1 cellular context compared by ENCODE assay signal in the genomic region with DNA sequence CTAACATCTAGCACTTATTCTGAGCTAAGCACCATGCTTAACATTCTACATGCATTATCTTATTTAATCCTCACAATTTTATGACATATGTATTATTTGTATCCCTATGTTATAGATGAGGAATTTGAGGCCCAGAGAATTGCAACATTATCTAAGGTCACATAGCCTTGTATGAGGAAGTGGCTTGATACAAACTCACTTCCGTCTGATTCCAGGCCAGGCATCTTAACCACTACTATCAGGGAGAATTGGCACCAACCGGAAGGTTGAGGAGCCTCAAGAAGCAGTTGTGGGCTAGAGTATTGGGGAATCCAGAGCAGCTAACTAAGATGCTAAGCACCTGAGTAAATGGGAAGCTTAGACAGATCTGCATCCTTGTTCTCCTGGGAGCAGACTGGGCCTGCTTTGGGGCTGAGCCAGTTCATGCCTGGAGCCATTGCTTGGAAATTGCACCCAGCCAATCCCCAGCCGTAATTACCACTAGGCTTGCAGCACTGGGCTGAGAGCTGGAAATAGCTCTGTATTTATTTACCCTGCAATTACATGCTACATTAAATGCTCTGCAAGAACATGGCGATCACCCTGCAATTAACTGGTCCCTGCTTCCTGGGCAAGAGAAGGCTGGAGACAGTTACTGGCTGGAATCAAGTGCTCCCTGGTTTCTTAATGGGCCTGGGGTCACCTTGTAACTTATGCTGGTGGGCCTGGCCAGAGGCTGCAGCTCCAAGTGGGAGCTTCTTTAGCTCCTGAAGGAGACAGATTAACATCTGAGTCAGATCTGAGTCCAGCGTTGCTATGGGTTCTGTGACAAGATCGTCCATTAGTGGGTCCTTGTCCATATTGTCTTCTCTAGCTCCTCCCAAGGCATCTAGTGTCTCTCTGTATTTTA.
A peak's percentile ranks its signal among the peaks of the same experiment; 100 is the strongest.
TF ChIP-seq lines count a peak whose summit lies in the region.

No MANE protein-coding gene starts in this region.

TF ChIP-seq in HEK293, 187 proteins besides CTCF, POLR2A, EP300 and RAD21 (continued from another document):
- TF ChIP-seq PATZ1 (tag by site-specific recombination; IDR thresholded peaks at IDR 0.05) (peak; percentile 19; the same call in 1 of the 2 replicates), ZBTB26 (tag by site-specific recombination; optimal IDR thresholded peaks at IDR 0.05) (no peak), ZNF354C (tag by site-specific recombination; IDR thresholded peaks at IDR 0.05; ENCODE audit: borderline replicate concordance, low read depth) (no peak), KLF16 (tag by site-specific recombination; IDR thresholded peaks at IDR 0.05) (no peak), ZNF610 (tag by site-specific recombination; IDR thresholded peaks at IDR 0.05; ENCODE audit: borderline replicate concordance) (no peak), ZNF561 (tag by site-specific recombination; IDR thresholded peaks at IDR 0.05; ENCODE audit: borderline replicate concordance) (0 out of 2 replicates have a peak, but pooled peaks have one; percentile 71), WT1 (tag by site-specific recombination; IDR thresholded peaks at IDR 0.05) (peak; percentile 84), ZEB2 (tag by site-specific recombination; IDR thresholded peaks at IDR 0.05) (peak; percentile 33; the same call in 1 of the 2 replicates), OSR2 (tag by site-specific recombination; IDR thresholded peaks at IDR 0.05) (peak; percentile 99), ZNF302 (tag by site-specific recombination; IDR thresholded peaks at IDR 0.05; ENCODE audit: low read depth) (no peak), ZNF324 (tag by site-specific recombination; IDR thresholded peaks at IDR 0.05) (no peak), HOXC10 (CRISPR knock-in tag; IDR thresholded peaks at IDR 0.05) (no peak), IKZF3 (tag by site-specific recombination; IDR thresholded peaks at IDR 0.05) (peak; percentile 59; the same call in 1 of the 2 replicates), ZBTB48 (tag by site-specific recombination; IDR thresholded peaks at IDR 0.05) (0 out of 2 replicates have a peak, but pooled peaks have one; percentile 23), ZNF248 (tag by site-specific recombination; IDR thresholded peaks at IDR 0.05) (no peak), ZNF23 (tag by site-specific recombination; IDR thresholded peaks at IDR 0.05; ENCODE audit: borderline replicate concordance) (no peak), ZNF585B (tag by site-specific recombination; IDR thresholded peaks at IDR 0.05) (no peak), ZBTB8A (tag by site-specific recombination; IDR thresholded peaks at IDR 0.05) (peak; percentile 84), ZNF175 (tag by site-specific recombination; IDR thresholded peaks at IDR 0.05) (no peak), ZNF24 (tag by site-specific recombination; IDR thresholded peaks at IDR 0.05) (0 out of 2 replicates have a peak, but pooled peaks have one; percentile 14), ZNF366 (tag by site-specific recombination; conservative IDR thresholded peaks at IDR 0.05) (peak; percentile 52), ZXDB (tag by site-specific recombination; IDR thresholded peaks at IDR 0.05) (no peak)
- TF ChIP-seq, protein P1, sequence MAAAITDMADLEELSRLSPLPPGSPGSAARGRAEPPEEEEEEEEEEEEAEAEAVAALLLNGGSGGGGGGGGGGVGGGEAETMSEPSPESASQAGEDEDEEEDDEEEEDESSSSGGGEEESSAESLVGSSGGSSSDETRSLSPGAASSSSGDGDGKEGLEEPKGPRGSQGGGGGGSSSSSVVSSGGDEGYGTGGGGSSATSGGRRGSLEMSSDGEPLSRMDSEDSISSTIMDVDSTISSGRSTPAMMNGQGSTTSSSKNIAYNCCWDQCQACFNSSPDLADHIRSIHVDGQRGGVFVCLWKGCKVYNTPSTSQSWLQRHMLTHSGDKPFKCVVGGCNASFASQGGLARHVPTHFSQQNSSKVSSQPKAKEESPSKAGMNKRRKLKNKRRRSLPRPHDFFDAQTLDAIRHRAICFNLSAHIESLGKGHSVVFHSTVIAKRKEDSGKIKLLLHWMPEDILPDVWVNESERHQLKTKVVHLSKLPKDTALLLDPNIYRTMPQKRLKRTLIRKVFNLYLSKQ (tag by site-specific recombination; IDR thresholded peaks at IDR 0.05; ENCODE audit: borderline replicate concordance), result no peak
- TF ChIP-seq, protein P2, sequence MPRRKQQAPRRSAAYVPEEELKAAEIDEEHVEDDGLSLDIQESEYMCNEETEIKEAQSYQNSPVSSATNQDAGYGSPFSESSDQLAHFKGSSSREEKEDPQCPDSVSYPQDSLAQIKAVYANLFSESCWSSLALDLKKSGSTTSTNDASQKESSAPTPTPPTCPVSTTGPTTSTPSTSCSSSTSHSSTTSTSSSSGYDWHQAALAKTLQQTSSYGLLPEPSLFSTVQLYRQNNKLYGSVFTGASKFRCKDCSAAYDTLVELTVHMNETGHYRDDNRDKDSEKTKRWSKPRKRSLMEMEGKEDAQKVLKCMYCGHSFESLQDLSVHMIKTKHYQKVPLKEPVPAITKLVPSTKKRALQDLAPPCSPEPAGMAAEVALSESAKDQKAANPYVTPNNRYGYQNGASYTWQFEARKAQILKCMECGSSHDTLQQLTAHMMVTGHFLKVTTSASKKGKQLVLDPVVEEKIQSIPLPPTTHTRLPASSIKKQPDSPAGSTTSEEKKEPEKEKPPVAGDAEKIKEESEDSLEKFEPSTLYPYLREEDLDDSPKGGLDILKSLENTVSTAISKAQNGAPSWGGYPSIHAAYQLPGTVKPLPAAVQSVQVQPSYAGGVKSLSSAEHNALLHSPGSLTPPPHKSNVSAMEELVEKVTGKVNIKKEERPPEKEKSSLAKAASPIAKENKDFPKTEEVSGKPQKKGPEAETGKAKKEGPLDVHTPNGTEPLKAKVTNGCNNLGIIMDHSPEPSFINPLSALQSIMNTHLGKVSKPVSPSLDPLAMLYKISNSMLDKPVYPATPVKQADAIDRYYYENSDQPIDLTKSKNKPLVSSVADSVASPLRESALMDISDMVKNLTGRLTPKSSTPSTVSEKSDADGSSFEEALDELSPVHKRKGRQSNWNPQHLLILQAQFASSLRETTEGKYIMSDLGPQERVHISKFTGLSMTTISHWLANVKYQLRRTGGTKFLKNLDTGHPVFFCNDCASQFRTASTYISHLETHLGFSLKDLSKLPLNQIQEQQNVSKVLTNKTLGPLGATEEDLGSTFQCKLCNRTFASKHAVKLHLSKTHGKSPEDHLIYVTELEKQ (tag by site-specific recombination; IDR thresholded peaks at IDR 0.05; ENCODE audit: borderline replicate concordance), result peak; percentile 48; the same call in 1 of the 2 replicates
- TF ChIP-seq, protein P3, sequence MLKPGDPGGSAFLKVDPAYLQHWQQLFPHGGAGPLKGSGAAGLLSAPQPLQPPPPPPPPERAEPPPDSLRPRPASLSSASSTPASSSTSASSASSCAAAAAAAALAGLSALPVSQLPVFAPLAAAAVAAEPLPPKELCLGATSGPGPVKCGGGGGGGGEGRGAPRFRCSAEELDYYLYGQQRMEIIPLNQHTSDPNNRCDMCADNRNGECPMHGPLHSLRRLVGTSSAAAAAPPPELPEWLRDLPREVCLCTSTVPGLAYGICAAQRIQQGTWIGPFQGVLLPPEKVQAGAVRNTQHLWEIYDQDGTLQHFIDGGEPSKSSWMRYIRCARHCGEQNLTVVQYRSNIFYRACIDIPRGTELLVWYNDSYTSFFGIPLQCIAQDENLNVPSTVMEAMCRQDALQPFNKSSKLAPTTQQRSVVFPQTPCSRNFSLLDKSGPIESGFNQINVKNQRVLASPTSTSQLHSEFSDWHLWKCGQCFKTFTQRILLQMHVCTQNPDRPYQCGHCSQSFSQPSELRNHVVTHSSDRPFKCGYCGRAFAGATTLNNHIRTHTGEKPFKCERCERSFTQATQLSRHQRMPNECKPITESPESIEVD (tag by site-specific recombination; IDR thresholded peaks at IDR 0.05), result peak; percentile 75
- TF ChIP-seq, protein P4, sequence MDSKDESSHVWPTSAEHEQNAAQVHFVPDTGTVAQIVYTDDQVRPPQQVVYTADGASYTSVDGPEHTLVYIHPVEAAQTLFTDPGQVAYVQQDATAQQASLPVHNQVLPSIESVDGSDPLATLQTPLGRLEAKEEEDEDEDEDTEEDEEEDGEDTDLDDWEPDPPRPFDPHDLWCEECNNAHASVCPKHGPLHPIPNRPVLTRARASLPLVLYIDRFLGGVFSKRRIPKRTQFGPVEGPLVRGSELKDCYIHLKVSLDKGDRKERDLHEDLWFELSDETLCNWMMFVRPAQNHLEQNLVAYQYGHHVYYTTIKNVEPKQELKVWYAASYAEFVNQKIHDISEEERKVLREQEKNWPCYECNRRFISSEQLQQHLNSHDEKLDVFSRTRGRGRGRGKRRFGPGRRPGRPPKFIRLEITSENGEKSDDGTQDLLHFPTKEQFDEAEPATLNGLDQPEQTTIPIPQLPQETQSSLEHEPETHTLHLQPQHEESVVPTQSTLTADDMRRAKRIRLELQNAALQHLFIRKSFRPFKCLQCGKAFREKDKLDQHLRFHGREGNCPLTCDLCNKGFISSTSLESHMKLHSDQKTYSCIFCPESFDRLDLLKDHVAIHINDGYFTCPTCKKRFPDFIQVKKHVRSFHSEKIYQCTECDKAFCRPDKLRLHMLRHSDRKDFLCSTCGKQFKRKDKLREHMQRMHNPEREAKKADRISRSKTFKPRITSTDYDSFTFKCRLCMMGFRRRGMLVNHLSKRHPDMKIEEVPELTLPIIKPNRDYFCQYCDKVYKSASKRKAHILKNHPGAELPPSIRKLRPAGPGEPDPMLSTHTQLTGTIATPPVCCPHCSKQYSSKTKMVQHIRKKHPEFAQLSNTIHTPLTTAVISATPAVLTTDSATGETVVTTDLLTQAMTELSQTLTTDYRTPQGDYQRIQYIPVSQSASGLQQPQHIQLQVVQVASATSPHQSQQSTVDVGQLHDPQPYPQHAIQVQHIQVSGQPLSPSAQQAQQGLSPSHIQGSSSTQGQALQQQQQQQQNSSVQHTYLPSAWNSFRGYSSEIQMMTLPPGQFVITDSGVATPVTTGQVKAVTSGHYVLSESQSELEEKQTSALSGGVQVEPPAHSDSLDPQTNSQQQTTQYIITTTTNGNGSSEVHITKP (tag by site-specific recombination; IDR thresholded peaks at IDR 0.05), result no peak
- TF ChIP-seq, protein P5, sequence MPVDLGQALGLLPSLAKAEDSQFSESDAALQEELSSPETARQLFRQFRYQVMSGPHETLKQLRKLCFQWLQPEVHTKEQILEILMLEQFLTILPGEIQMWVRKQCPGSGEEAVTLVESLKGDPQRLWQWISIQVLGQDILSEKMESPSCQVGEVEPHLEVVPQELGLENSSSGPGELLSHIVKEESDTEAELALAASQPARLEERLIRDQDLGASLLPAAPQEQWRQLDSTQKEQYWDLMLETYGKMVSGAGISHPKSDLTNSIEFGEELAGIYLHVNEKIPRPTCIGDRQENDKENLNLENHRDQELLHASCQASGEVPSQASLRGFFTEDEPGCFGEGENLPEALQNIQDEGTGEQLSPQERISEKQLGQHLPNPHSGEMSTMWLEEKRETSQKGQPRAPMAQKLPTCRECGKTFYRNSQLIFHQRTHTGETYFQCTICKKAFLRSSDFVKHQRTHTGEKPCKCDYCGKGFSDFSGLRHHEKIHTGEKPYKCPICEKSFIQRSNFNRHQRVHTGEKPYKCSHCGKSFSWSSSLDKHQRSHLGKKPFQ (tag by site-specific recombination; IDR thresholded peaks at IDR 0.05), result peak; percentile 47; the same call in 1 of the 2 replicates
- TF ChIP-seq, protein P6, sequence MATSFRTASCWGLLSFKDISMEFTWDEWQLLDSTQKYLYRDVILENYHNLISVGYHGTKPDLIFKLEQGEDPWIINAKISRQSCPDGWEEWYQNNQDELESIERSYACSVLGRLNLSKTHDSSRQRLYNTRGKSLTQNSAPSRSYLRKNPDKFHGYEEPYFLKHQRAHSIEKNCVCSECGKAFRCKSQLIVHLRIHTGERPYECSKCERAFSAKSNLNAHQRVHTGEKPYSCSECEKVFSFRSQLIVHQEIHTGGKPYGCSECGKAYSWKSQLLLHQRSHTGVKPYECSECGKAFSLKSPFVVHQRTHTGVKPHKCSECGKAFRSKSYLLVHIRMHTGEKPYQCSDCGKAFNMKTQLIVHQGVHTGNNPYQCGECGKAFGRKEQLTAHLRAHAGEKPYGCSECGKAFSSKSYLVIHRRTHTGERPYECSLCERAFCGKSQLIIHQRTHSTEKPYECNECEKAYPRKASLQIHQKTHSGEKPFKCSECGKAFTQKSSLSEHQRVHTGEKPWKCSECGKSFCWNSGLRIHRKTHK (tag by site-specific recombination; IDR thresholded peaks at IDR 0.05), result no peak
